Comparison of ENCODE assay signal across 8 cellular contexts in the genomic region with DNA sequence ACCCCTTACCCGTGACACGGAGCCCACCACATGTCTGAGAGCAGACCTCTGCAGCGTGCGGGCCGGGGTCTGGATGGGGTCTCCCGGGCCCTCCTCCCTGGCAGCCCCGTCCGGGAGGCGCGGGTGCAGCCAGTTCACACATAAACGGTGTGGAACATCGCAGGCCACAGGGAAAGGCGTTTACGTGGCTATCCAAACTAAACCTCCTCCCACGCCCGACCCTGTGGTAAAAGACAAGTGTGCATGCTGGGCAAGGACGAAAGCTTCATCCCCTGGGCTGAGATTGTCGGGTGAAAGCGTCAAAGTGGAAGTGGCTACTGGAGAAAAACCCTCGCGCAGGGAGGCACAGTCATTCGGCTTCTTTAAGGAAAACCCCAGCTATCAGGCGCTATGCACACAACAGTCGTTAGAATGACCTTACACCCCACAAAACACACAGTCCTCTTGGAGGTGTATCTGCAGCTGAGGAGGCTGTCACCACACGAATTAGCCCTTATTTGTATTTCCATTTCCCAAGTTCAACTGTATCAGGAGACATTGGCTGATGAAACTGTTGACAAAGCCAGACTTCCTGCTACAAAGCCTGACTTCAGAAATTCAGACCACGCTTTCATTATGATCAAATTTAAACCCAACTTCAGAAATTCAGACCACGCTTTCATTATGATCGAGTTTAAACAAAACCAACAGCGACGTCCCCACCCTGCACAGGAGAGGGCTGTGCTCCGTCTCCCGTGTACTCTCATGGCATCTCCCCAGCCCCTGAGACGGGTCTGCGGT. TPM values are rescaled to one million over a fixed set of nuclear protein-coding genes. Genes with fewer than 3 reads are reported as not detected.
A peak's percentile ranks its signal among the peaks of the same experiment; 100 is the strongest.
DNase-seq lines count a peak whose midpoint lies in the region; ATAC-seq and TF ChIP-seq lines count a peak whose summit lies in the region.

No MANE protein-coding gene starts in this region.

- H3K79me2 ChIP-seq in MM.1S (ENCODE audit: low read length) = 0 out of 2 replicates have a peak, but pooled peaks cover 7% of the 10 kb centered on the region

- H3K4me2 ChIP-seq in MM.1S (ENCODE audit: low read depth, low read length) = no peak overlapping the region

- H3F3A ChIP-seq in MM.1S (ENCODE audit: insufficient read depth, low read length) = no peaks in the 10 kb centered on the region

- CTCF ChIA-PET in RWPE1 (lab: Yijun Ruan, JAX) = interaction anchor here (1.2 kb wide), 1 partner anchor 38 kb away, joined by 5 read pairs; no protein-coding TSS in a partner anchor

- ATAC-seq in GM18520 (IDR thresholded peaks at IDR 0.05; ENCODE audit: unreplicated experiment) (peak; percentile 37), HG03159 (IDR thresholded peaks at IDR 0.05; ENCODE audit: unreplicated experiment) (peak; percentile 41), HG03460 (IDR thresholded peaks at IDR 0.05; ENCODE audit: unreplicated experiment) (no peak)

- no peaks in the 10 kb centered on the region for H3K9me2 ChIP-seq in MM.1S (replicated peaks; ENCODE audit: insufficient read depth, low read length)

- H4K20me1 ChIP-seq in MM.1S (ENCODE audit: insufficient read depth, low read length) = no peaks in the 10 kb centered on the region

- no peak overlapping the region for H3K9ac ChIP-seq in MM.1S (ENCODE audit: low read length)

- POLR2A ChIA-PET in RWPE1 (lab: Yijun Ruan, JAX; ENCODE audit: low non-redundant PET) = no interaction called here

- H3K36me3 ChIP-seq in MM.1S (replicated peaks; ENCODE audit: insufficient read depth, low read length) = no peaks in the 10 kb centered on the region

- no peaks in the 10 kb centered on the region for H3K4me1 ChIP-seq in MM.1S (ENCODE audit: low read length)

- no peak for TF ChIP-seq CTCF in dorsolateral prefrontal cortex (IDR thresholded peaks at IDR 0.05 in 54 of 56, conservative IDR thresholded peaks at IDR 0.05 in 2 of 56; ENCODE audit: low read depth in 1 of 56, partially characterized antibody in 56 of 56)
- TF ChIP-seq CTCF in MM.1S (IDR thresholded peaks at IDR 0.05; ENCODE audit: low read length) = no peak
- TF ChIP-seq CTCF in RWPE1 (conservative IDR thresholded peaks at IDR 0.05; ENCODE audit: low read depth) = no peak

- no peaks in the 10 kb centered on the region for H3K27me3 ChIP-seq in dorsolateral prefrontal cortex
- no peaks in the 10 kb centered on the region for H3K27me3 ChIP-seq in MM.1S (replicated peaks; ENCODE audit: insufficient read depth, low read length)

- H3K4me3 ChIP-seq in dorsolateral prefrontal cortex (no peak overlapping the region), MM.1S (ENCODE audit: low read length) (no peak overlapping the region)

- peak; percentile 54 for DNase-seq in CD1c-positive myeloid dendritic cell (ENCODE audit: extremely low spot score)
- no peak for DNase-seq in dorsolateral prefrontal cortex
- no peak for DNase-seq in NK-92 (lab: John Stamatoyannopoulos, UW; ENCODE audit: unreplicated experiment)
- no peak for DNase-seq in MM.1S
- no peak for DNase-seq in RWPE1 (ENCODE audit: low spot score)

- intact Hi-C loops in dorsolateral prefrontal cortex (cut with DNase I) = no loop called here

- H3K27ac ChIP-seq in dorsolateral prefrontal cortex (peak overlapping the region in 40 of 59 donors; percentile 3 to 78 (median 46)), MM.1S (ENCODE audit: low read length) (no peak overlapping the region), RWPE1 (no peak overlapping the region)

- no peak overlapping the region for H2AFZ ChIP-seq in MM.1S (ENCODE audit: low read length)

- H3K9me3 ChIP-seq in MM.1S (replicated peaks; ENCODE audit: insufficient read depth, low read length) = no peaks in the 10 kb centered on the region

RNA-seq across cellular contexts. Expression of gene GPER1, which starts 15.3 kb away (rescaled TPM):
- total RNA-seq in dorsolateral prefrontal cortex = 10 to 100 TPM in 51 of 120 experiments, 1 to 10 TPM in 69; 2.4 to 37.0 (median 9.3) TPM

RNA-seq across cellular contexts. Expression of gene ZFAND2A, which starts 56.8 kb away (rescaled TPM):
- 100 to 1,000 TPM in 3 of 120 experiments, 10 to 100 TPM in 117; 29.9 to 140 (median 46.0) TPM for total RNA-seq in dorsolateral prefrontal cortex

RNA-seq across cellular contexts. Expression of gene GPR146, which starts 58.9 kb away (rescaled TPM):
- 10 to 100 TPM in 110 of 120 experiments, 1 to 10 TPM in 10; 7.2 to 46.2 (median 18.2) TPM for total RNA-seq in dorsolateral prefrontal cortex

Comparison
In these comparisons a context has a peak if more than half of its experiments do, and no peak if none do; other contexts are left out.
1. H3K27ac ChIP-seq: peak in dorsolateral prefrontal cortex (40 of 59); none in MM.1S (single experiment) and RWPE1 (single experiment).